In the genomic region with DNA sequence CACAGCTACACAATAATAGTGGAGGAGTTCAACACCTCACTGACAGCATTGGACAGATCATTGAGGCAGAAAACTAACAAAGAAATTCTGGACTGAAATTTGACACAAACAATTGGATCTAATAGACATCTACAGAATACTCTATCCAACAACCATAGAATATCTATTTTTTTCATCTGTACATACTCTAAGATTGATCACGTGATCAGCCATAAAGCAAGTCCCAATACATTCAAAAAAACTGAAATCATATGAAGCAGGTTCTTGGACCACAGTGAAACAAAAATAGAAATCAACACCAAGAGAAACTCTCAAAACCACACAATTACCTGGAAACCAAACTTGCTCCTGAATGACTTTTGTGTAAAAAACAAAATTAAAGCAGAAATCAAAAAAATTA, we compare ENCODE assay signal across 1 cellular context.
TF ChIP-seq lines count a peak whose summit lies in the region.

No MANE protein-coding gene starts in this region.

TF ChIP-seq in GM12878, 131 proteins besides CTCF, POLR2A, EP300 and RAD21 (continued from another document):
- TF ChIP-seq PML (IDR thresholded peaks at IDR 0.05; ENCODE audit: low read length) (no peak), EZH2 (IDR thresholded peaks at IDR 0.05; ENCODE audit: borderline replicate concordance, control insufficient read depth, low read depth, low read length) (no peak), SMARCA5 (IDR thresholded peaks at IDR 0.05) (no peak), RAD51 (IDR thresholded peaks at IDR 0.05) (peak; percentile 67; the same call in 1 of the 2 replicates), CREM (IDR thresholded peaks at IDR 0.05; ENCODE audit: low read depth) (no peak)
- TF ChIP-seq, protein P1, sequence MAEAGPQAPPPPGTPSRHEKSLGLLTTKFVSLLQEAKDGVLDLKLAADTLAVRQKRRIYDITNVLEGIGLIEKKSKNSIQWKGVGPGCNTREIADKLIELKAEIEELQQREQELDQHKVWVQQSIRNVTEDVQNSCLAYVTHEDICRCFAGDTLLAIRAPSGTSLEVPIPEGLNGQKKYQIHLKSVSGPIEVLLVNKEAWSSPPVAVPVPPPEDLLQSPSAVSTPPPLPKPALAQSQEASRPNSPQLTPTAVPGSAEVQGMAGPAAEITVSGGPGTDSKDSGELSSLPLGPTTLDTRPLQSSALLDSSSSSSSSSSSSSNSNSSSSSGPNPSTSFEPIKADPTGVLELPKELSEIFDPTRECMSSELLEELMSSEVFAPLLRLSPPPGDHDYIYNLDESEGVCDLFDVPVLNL (IDR thresholded peaks at IDR 0.05; ENCODE audit: low read depth, low read length), result no peak
